ENCODE assay signal across 30 cellular contexts in the genomic region with DNA sequence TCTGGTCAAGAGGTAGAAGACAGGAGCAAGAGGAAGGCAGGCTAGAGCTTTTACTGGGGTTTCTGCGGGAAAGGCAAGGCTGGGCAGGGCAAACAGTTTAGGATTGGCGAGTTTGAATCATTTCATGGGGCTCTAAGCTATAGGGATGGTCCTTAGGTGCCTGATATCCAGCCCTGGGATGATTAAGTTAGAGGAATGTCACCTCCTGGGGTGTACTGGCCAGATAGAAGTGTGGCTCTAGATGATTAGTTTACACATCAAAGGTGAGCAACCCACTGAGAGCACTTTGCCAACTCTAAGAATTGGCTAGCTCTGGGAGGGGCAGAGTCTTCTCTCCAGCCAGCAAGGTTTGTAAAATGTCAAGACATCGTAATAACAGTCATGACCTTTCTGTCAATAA. TPM values are rescaled to one million over a fixed set of nuclear protein-coding genes. Genes with fewer than 3 reads are reported as not detected.
DNase-seq lines count a peak whose midpoint lies in the region; ATAC-seq and TF ChIP-seq lines count a peak whose summit lies in the region.
"Had no signal": no experiment of that assay in that cellular context is flagged by ENCODE, and none has a peak within 500 bp of the region (broad histone marks: within the 10 kb centered on the region; RNA-seq: fewer than 3 reads in every experiment).

No MANE protein-coding gene starts in this region.

- H2AFZ ChIP-seq in OCI-LY3 (ENCODE audit: low read depth, low read length) (no peak overlapping the region), smooth muscle cell (ENCODE audit: low read depth) (no peak overlapping the region)

- TF ChIP-seq EP300 in gastroesophageal sphincter (IDR thresholded peaks at IDR 0.05): no peak

- H3K9ac ChIP-seq in OCI-LY3 (ENCODE audit: low read length) (no peak overlapping the region), smooth muscle cell (ENCODE audit: low read depth) (peak overlapping the region; percentile 29)
- H3K9ac ChIP-seq: BLaER1 had no signal

- CTCF ChIA-PET in CD8-positive, alpha-beta T cell (lab: Charles Lee): no interaction called here

- peaks cover 28% of the 10 kb centered on the region for H3K4me1 ChIP-seq in OCI-LY3 (ENCODE audit: low read length)
- peaks cover 17% of the 10 kb centered on the region for H3K4me1 ChIP-seq in foreskin keratinocyte
- no peaks in the 10 kb centered on the region for H3K4me1 ChIP-seq in smooth muscle cell (ENCODE audit: low read depth)
- no peaks in the 10 kb centered on the region for H3K4me1 ChIP-seq in CD8-positive, alpha-beta T cell (ENCODE audit: insufficient read depth, low read length)
- H3K4me1 ChIP-seq in gastroesophageal sphincter: no peaks in the 10 kb centered on the region
- H3K4me1 ChIP-seq: BLaER1, Caco-2, HAP-1 had no signal

- no peak for TF ChIP-seq POLR2A in gastroesophageal sphincter (IDR thresholded peaks at IDR 0.05)

- H4K20me1 ChIP-seq in OCI-LY3 (ENCODE audit: insufficient read depth, low read length) (no peaks in the 10 kb centered on the region), smooth muscle cell (ENCODE audit: low read depth) (no peaks in the 10 kb centered on the region)
- H4K20me1 ChIP-seq: BLaER1 had no signal

- ATAC-seq in foreskin keratinocyte: no peak
- no peak for ATAC-seq in CD8-positive, alpha-beta T cell
- no peak for ATAC-seq in gastroesophageal sphincter
- ATAC-seq: left colon; naive thymus-derived CD4-positive, alpha-beta T cell; Right ventricle myocardium inferior had no signal

- H3K9me3 ChIP-seq in OCI-LY3 (ENCODE audit: insufficient read depth, low read length) (0 out of 2 replicates have a peak, but pooled peaks cover 2% of the 10 kb centered on the region), smooth muscle cell (replicated peaks; ENCODE audit: low read depth) (no peaks in the 10 kb centered on the region), gastroesophageal sphincter (no peaks in the 10 kb centered on the region)
- no peaks in the 10 kb centered on the region for H3K9me3 ChIP-seq in CD8-positive, alpha-beta T cell (ENCODE audit: low read length)
- H3K9me3 ChIP-seq: HAP-1, suprapubic skin had no signal

- DNase-seq in activated naive CD4-positive, alpha-beta T cell (lab: John Stamatoyannopoulos, UW): no peak
- DNase-seq in foreskin keratinocyte: no peak
- no peak for DNase-seq in smooth muscle cell (lab: John Stamatoyannopoulos, UW; ENCODE audit: unreplicated experiment)
- no peak for DNase-seq in CD8-positive, alpha-beta T cell
- no peak for DNase-seq in stimulated activated CD4-positive, alpha-beta T cell treated with anti-CD3 and anti-CD28 coated beads, Interleukin-15, amount 100 ng/mL, for 24 hours
- DNase-seq: activated gamma-delta T cell, anterior cingulate cortex, Caco-2, dermis blood vessel endothelial cell, DMS79 treated with DMSO at 0.1 percent for 48 hours, left colon, MM.1S, NCI-H1417 treated with DMSO at 0.1 percent for 48 hours, NCI-H2081 treated with DMSO at 0.1 percent for 48 hours, NCI-H345, NCI-H748 treated with DMSO at 0.1 percent for 48 hours, occipital lobe had no signal

- H3K4me2 ChIP-seq in OCI-LY3 (ENCODE audit: low read length) (peak overlapping the region; percentile 12), smooth muscle cell (no peak overlapping the region)
- H3K4me2 ChIP-seq: BLaER1 had no signal

- no peaks in the 10 kb centered on the region for H3K9me3 Mint-ChIP-seq in activated naive CD4-positive, alpha-beta T cell treated with anti-CD3 and anti-CD28 coated beads, Interleukin-2, amount 50 U/mL, for 24 hours
- H3K9me3 Mint-ChIP-seq in CD8-positive, alpha-beta T cell: peaks cover 2% of the 10 kb centered on the region
- H3K9me3 Mint-ChIP-seq: stimulated activated memory B cell treated with anti-CD40 and anti-IgM and Interleukin-4, amounts not matched to agents 10 μg/mL and 1 μg/mL and 100 μg/mL, for 72 hours had no signal

- peak overlapping the region; percentile 6 for H3K4me3 Mint-ChIP-seq in activated naive CD4-positive, alpha-beta T cell treated with anti-CD3 and anti-CD28 coated beads, Interleukin-2, amount 50 U/mL, for 24 hours
- H3K4me3 Mint-ChIP-seq in CD8-positive, alpha-beta T cell: no peak overlapping the region
- H3K4me3 Mint-ChIP-seq: naive thymus-derived CD4-positive, alpha-beta T cell; stimulated activated memory B cell treated with anti-CD40 and anti-IgM and Interleukin-4, amounts not matched to agents 10 μg/mL and 1 μg/mL and 100 μg/mL, for 72 hours; T-helper 2 cell treated with Interferon-gamma antibody and Interleukin-4, amounts not matched to agents 5 μg/mL and 100 μg/mL, for 36 hours had no signal

- H3K27ac ChIP-seq in OCI-LY3 (ENCODE audit: low read length) (peak overlapping the region; percentile 18; the same call in 1 of the 2 replicates), foreskin keratinocyte (peak overlapping the region; percentile 90), smooth muscle cell (ENCODE audit: low read depth) (peak overlapping the region; percentile 78), gastroesophageal sphincter (no peak overlapping the region)
- no peak overlapping the region for H3K27ac ChIP-seq in CD8-positive, alpha-beta T cell (ENCODE audit: low read depth, low read length)
- H3K27ac ChIP-seq: BLaER1, cardiac muscle cell, skin epidermis, suprapubic skin had no signal

- no peaks in the 10 kb centered on the region for H3K36me3 Mint-ChIP-seq in activated naive CD4-positive, alpha-beta T cell treated with anti-CD3 and anti-CD28 coated beads, Interleukin-2, amount 50 U/mL, for 24 hours
- no peaks in the 10 kb centered on the region for H3K36me3 Mint-ChIP-seq in CD8-positive, alpha-beta T cell
- H3K36me3 Mint-ChIP-seq: naive thymus-derived CD4-positive, alpha-beta T cell; stimulated activated memory B cell treated with anti-CD40 and anti-IgM and Interleukin-4, amounts not matched to agents 10 μg/mL and 1 μg/mL and 100 μg/mL, for 72 hours had no signal

- TF ChIP-seq CTCF in OCI-LY3 (IDR thresholded peaks at IDR 0.05; ENCODE audit: low read depth, low read length) (no peak), foreskin keratinocyte (conservative IDR thresholded peaks at IDR 0.05) (no peak), smooth muscle cell (IDR thresholded peaks at IDR 0.05; ENCODE audit: borderline replicate concordance, insufficient read depth, poor library complexity, severe bottlenecking) (no peak), gastroesophageal sphincter (IDR thresholded peaks at IDR 0.05) (no peak)
- no peak for TF ChIP-seq CTCF in CD8-positive, alpha-beta T cell (IDR thresholded peaks at IDR 0.05)

- POLR2A ChIA-PET in CD8-positive, alpha-beta T cell (lab: Charles Lee): no interaction called here

- H3K27me3 ChIP-seq in OCI-LY3 (ENCODE audit: low read depth, low read length) (no peaks in the 10 kb centered on the region), foreskin keratinocyte (no peaks in the 10 kb centered on the region), smooth muscle cell (ENCODE audit: low read depth) (no peaks in the 10 kb centered on the region), gastroesophageal sphincter (no peaks in the 10 kb centered on the region)
- no peaks in the 10 kb centered on the region for H3K27me3 ChIP-seq in CD8-positive, alpha-beta T cell (ENCODE audit: insufficient read depth, low read length)
- H3K27me3 ChIP-seq: BLaER1, suprapubic skin had no signal

- no peaks in the 10 kb centered on the region for H3K36me3 ChIP-seq in OCI-LY3 (replicated peaks; ENCODE audit: low read depth, low read length)
- no peaks in the 10 kb centered on the region for H3K36me3 ChIP-seq in smooth muscle cell (ENCODE audit: low read depth)
- H3K36me3 ChIP-seq in CD8-positive, alpha-beta T cell (ENCODE audit: insufficient read depth, low read length): no peaks in the 10 kb centered on the region
- no peaks in the 10 kb centered on the region for H3K36me3 ChIP-seq in gastroesophageal sphincter
- H3K36me3 ChIP-seq: BLaER1, cardiac muscle cell, HAP-1, suprapubic skin had no signal

- peaks cover 4% of the 10 kb centered on the region for H3F3A ChIP-seq in smooth muscle cell (ENCODE audit: low read depth)

- peak overlapping the region; percentile 90 for H3K27ac Mint-ChIP-seq in activated naive CD4-positive, alpha-beta T cell treated with anti-CD3 and anti-CD28 coated beads, Interleukin-2, amount 50 U/mL, for 24 hours
- no peak overlapping the region for H3K27ac Mint-ChIP-seq in CD8-positive, alpha-beta T cell
- H3K27ac Mint-ChIP-seq: naive thymus-derived CD4-positive, alpha-beta T cell; stimulated activated memory B cell treated with anti-CD40 and anti-IgM and Interleukin-4, amounts not matched to agents 10 μg/mL and 1 μg/mL and 100 μg/mL, for 72 hours; T-helper 2 cell treated with Interferon-gamma antibody and Interleukin-4, amounts not matched to agents 5 μg/mL and 100 μg/mL, for 36 hours had no signal

- peaks cover 39% of the 10 kb centered on the region for H3K4me1 Mint-ChIP-seq in activated naive CD4-positive, alpha-beta T cell treated with anti-CD3 and anti-CD28 coated beads, Interleukin-2, amount 50 U/mL, for 24 hours
- no peaks in the 10 kb centered on the region for H3K4me1 Mint-ChIP-seq in CD8-positive, alpha-beta T cell (ENCODE audit: low read depth)
- H3K4me1 Mint-ChIP-seq: stimulated activated memory B cell treated with anti-CD40 and anti-IgM and Interleukin-4, amounts not matched to agents 10 μg/mL and 1 μg/mL and 100 μg/mL, for 72 hours had no signal

- H3K79me2 ChIP-seq in OCI-LY3 (ENCODE audit: low read length): no peaks in the 10 kb centered on the region
- no peaks in the 10 kb centered on the region for H3K79me2 ChIP-seq in smooth muscle cell (ENCODE audit: low read depth)

- WGBS in smooth muscle cell (ENCODE audit: low lambda C conversion rate): 44% methylated on average over 3 of the region's 3 CpGs
- 77 to 79% methylated on average over 2 to 3 of the region's 3 CpGs for WGBS in gastroesophageal sphincter (ENCODE audit: low coverage in 1 of 2), 2 donors

- H3K27me3 Mint-ChIP-seq in activated naive CD4-positive, alpha-beta T cell treated with anti-CD3 and anti-CD28 coated beads, Interleukin-2, amount 50 U/mL, for 24 hours: no peaks in the 10 kb centered on the region
- peaks cover 5% of the 10 kb centered on the region for H3K27me3 Mint-ChIP-seq in CD8-positive, alpha-beta T cell (ENCODE audit: low read depth)
- H3K27me3 Mint-ChIP-seq: stimulated activated memory B cell treated with anti-CD40 and anti-IgM and Interleukin-4, amounts not matched to agents 10 μg/mL and 1 μg/mL and 100 μg/mL, for 72 hours had no signal

- intact Hi-C loops in CD8-positive, alpha-beta T cell (cut with DNase I, micrococcal nuclease): no loop called here

- H3K4me3 ChIP-seq in OCI-LY3 (ENCODE audit: low read length): no peak overlapping the region
- no peak overlapping the region for H3K4me3 ChIP-seq in smooth muscle cell
- no peak overlapping the region for H3K4me3 ChIP-seq in CD8-positive, alpha-beta T cell (ENCODE audit: low read depth, low read length)
- no peak overlapping the region for H3K4me3 ChIP-seq in gastroesophageal sphincter
- H3K4me3 ChIP-seq: BLaER1, cardiac muscle cell, HAP-1, skin epidermis, suprapubic skin had no signal

RNA-seq across cellular contexts. Expression of a gene that starts 52.4 kb away (rescaled TPM):
- total RNA-seq in foreskin keratinocyte: 6.0 and 8.1 TPM in 2 replicates
- polyA plus RNA-seq in foreskin keratinocyte: 2.8 and 3.6 TPM in 2 replicates
- total RNA-seq in smooth muscle cell: 3.1 and 3.7 TPM in 2 replicates
- polyA plus RNA-seq in smooth muscle cell: 1.9 and 2.0 TPM in 2 replicates
- total RNA-seq in CD8-positive, alpha-beta T cell: under 1 TPM; 0.60 to 0.61 TPM
- 1 to 10 TPM in 3 of 4 donors, under 1 TPM in 1; 0.67 to 5.8 (median 1.7) TPM for total RNA-seq in gastroesophageal sphincter
- total RNA-seq: Caco-2, cardiac muscle cell, left colon, mesenteric fat pad, Right ventricle myocardium inferior had no signal
- polyA plus RNA-seq: cardiac muscle cell; naive thymus-derived CD4-positive, alpha-beta T cell had no signal

Comparison
In these comparisons a context has a peak if more than half of its experiments do, and no peak if none do; other contexts are left out.
1. H3K27ac ChIP-seq: peak in OCI-LY3 (single experiment), foreskin keratinocyte (single experiment) and smooth muscle cell (single experiment); none in CD8-positive, alpha-beta T cell (single experiment) and gastroesophageal sphincter (0 of 4).